In the genomic region with DNA sequence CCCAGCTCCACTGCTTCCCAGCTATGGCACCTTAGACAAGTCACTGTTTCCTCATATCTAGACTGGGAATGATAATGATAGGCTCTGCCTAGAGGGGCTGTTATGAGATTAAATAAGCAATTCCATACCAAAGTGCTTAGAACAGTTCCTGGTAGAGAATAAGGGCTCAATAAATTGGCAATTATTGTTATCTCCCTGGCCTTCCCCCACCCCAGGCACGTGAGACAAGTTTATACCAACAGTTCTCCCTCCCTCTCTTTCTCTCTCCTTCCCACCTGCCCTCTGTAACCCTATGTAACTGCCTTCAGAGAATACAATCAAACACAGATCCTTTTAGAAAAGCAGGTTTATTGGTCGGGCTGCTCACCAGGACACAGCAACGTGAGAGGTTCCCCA, we compare ENCODE assay signal across 13 cellular contexts. TPM values are rescaled to one million over a fixed set of nuclear protein-coding genes. Genes with fewer than 3 reads are reported as not detected.
DNase-seq lines count a peak whose midpoint lies in the region; ATAC-seq and TF ChIP-seq lines count a peak whose summit lies in the region.
"Had no signal": no experiment of that assay in that cellular context is flagged by ENCODE, and none has a peak within 500 bp of the region (broad histone marks: within the 10 kb centered on the region; RNA-seq: fewer than 3 reads in every experiment).

No MANE protein-coding gene starts in this region.

- TF ChIP-seq CTCF in Caco-2 (IDR thresholded peaks at IDR 0.05; ENCODE audit: insufficient read depth in 1 of 2, low read depth in 1 of 2, low read length in 1 of 2, severe bottlenecking in 1 of 2, unreplicated experiment in 1 of 2) = no peak
- TF ChIP-seq CTCF in chondrocyte (IDR thresholded peaks at IDR 0.05) = no peak

- peak overlapping the region; percentile 6 for H3K18ac ChIP-seq in neuronal stem cell (ENCODE audit: low read length)

- H3K4me3 ChIP-seq in Caco-2 (ENCODE audit: low read depth, low read length) = no peak overlapping the region
- no peak overlapping the region for H3K4me3 ChIP-seq in HUES48 (ENCODE audit: low read depth, low read length)
- no peak overlapping the region for H3K4me3 ChIP-seq in neuronal stem cell (ENCODE audit: low read length in 2 of 2)
- H3K4me3 ChIP-seq: smooth muscle cell had no signal

- H3K27ac ChIP-seq in HUES48 (ENCODE audit: low read depth, low read length) (peak overlapping the region; percentile 30), neuronal stem cell (replicated peaks; ENCODE audit: low read length) (peak overlapping the region; percentile 26)

- no peak for DNase-seq in Caco-2
- DNase-seq in chondrocyte (ENCODE audit: low spot score) = no peak
- no peak for DNase-seq in neuronal stem cell (ENCODE audit: low spot score)
- no peak for DNase-seq in activated T-helper 2 cell treated with anti-CD3 and anti-CD28 coated beads, Interferon-gamma antibody, Interleukin-2, Interleukin-4, amounts not matched to agents 10 μg/mL and 5 μg/mL and 100 μg/mL, durations not matched to agents 14 hours and 24 hours and 36 hours (ENCODE audit: low spot score)
- DNase-seq in stimulated activated CD4-positive, alpha-beta T cell treated with anti-CD3 and anti-CD28 coated beads, Interleukin-4, amount 100 ng/mL, for 4 hours = no peak
- no peak for DNase-seq in stimulated activated naive CD8-positive, alpha-beta T cell treated with anti-CD3 and anti-CD28 coated beads, Interleukin-15, amount 100 ng/mL, for 72 hours
- no peak for DNase-seq in dedifferentiated amniotic fluid mesenchymal stem cell (ENCODE audit: extremely low spot score)
- DNase-seq: amniotic stem cell; CD4-positive, CD25-positive, alpha-beta regulatory T cell; NCI-H1436 treated with DMSO at 0.1 percent for 48 hours; T-helper 2 cell had no signal

- intact Hi-C loops in Caco-2 (cut with micrococcal nuclease; ENCODE audit: unreplicated experiment) = no loop called here
- intact Hi-C loops in activated T-helper 2 cell treated with anti-CD3 and anti-CD28 coated beads, Interferon-gamma antibody, Interleukin-2, Interleukin-4, amounts not matched to agents 10 μg/mL and 5 μg/mL and 100 μg/mL, durations not matched to agents 14 hours and 24 hours and 36 hours (cut with micrococcal nuclease) = loop anchor here (10.0 kb wide), 2 partner anchors 123 to 177 kb away; no protein-coding TSS in a partner anchor

- H2BK12ac ChIP-seq in neuronal stem cell (ENCODE audit: low read length) = no peak overlapping the region

- H4K8ac ChIP-seq in neuronal stem cell (ENCODE audit: low read depth, low read length) = no peak overlapping the region

- no peak overlapping the region for H3K4me2 ChIP-seq in neuronal stem cell (ENCODE audit: insufficient read depth, low read length, poor library complexity, severe bottlenecking)
- H3K4me2 ChIP-seq: smooth muscle cell had no signal

- H3K9ac ChIP-seq in HUES48 (ENCODE audit: low read depth, low read length) (no peak overlapping the region), neuronal stem cell (ENCODE audit: low read depth, low read length, poor library complexity) (no peak overlapping the region)

- H2AFZ ChIP-seq in neuronal stem cell (ENCODE audit: low read length) = peak overlapping the region; percentile 86

- H3K27ac Mint-ChIP-seq in Caco-2 (ENCODE audit: unreplicated experiment) = peak overlapping the region; percentile 91
- peak overlapping the region; percentile 69 for H3K27ac Mint-ChIP-seq in chondrocyte (ENCODE audit: unreplicated experiment)
- no peak overlapping the region for H3K27ac Mint-ChIP-seq in activated T-helper 2 cell treated with anti-CD3 and anti-CD28 coated beads, Interferon-gamma antibody, Interleukin-2, Interleukin-4, amounts not matched to agents 10 μg/mL and 5 μg/mL and 100 μg/mL, durations not matched to agents 14 hours and 24 hours and 36 hours
- peak overlapping the region in 1 of 2 donors; percentile 49 for H3K27ac Mint-ChIP-seq in stimulated activated naive CD8-positive, alpha-beta T cell treated with anti-CD3 and anti-CD28 coated beads, Interleukin-15, amount 100 ng/mL, for 72 hours

- no peak overlapping the region for H3K4me3 Mint-ChIP-seq in Caco-2 (ENCODE audit: unreplicated experiment)
- H3K4me3 Mint-ChIP-seq in chondrocyte (ENCODE audit: unreplicated experiment) = peak overlapping the region; percentile 10
- no peak overlapping the region for H3K4me3 Mint-ChIP-seq in activated T-helper 2 cell treated with anti-CD3 and anti-CD28 coated beads, Interferon-gamma antibody, Interleukin-2, Interleukin-4, amounts not matched to agents 10 μg/mL and 5 μg/mL and 100 μg/mL, durations not matched to agents 14 hours and 24 hours and 36 hours (ENCODE audit: low read depth)
- H3K4me3 Mint-ChIP-seq in stimulated activated naive CD8-positive, alpha-beta T cell treated with anti-CD3 and anti-CD28 coated beads, Interleukin-15, amount 100 ng/mL, for 72 hours = no peak overlapping the region
- H3K4me3 Mint-ChIP-seq: CD4-positive, CD25-positive, alpha-beta regulatory T cell had no signal

- H3K4me1 ChIP-seq in Caco-2 (peaks cover 37% of the 10 kb centered on the region), HUES48 (ENCODE audit: control insufficient read depth, insufficient read depth, low read length) (peaks cover 31% of the 10 kb centered on the region), neuronal stem cell (ENCODE audit: control insufficient read depth in 2 of 2, insufficient read depth in 1 of 2, low read depth in 1 of 2, low read length in 2 of 2) (peaks cover 12 to 18% of the 10 kb centered on the region in 2 donors)

- H2BK120ac ChIP-seq in neuronal stem cell (ENCODE audit: low read depth, low read length) = no peak overlapping the region

- H2BK15ac ChIP-seq in neuronal stem cell (ENCODE audit: low read length) = no peak overlapping the region

- no CpG with 5 or more reads among the region's 3 CpGs for WGBS in neuronal stem cell (ENCODE audit: extremely low coverage in 2 of 2, insufficient read length in 2 of 2, insufficient replicate concordance in 1 of 2), 2 donors

- H3K27me3 Mint-ChIP-seq in Caco-2 (ENCODE audit: insufficient read depth, unreplicated experiment) (no peaks in the 10 kb centered on the region), chondrocyte (ENCODE audit: low read depth) (no peaks in the 10 kb centered on the region)
- no peaks in the 10 kb centered on the region for H3K27me3 Mint-ChIP-seq in activated T-helper 2 cell treated with anti-CD3 and anti-CD28 coated beads, Interferon-gamma antibody, Interleukin-2, Interleukin-4, amounts not matched to agents 10 μg/mL and 5 μg/mL and 100 μg/mL, durations not matched to agents 14 hours and 24 hours and 36 hours (ENCODE audit: low read depth)
- H3K27me3 Mint-ChIP-seq in stimulated activated naive CD8-positive, alpha-beta T cell treated with anti-CD3 and anti-CD28 coated beads, Interleukin-15, amount 100 ng/mL, for 72 hours = no peaks in the 10 kb centered on the region

- H3K9me3 Mint-ChIP-seq in Caco-2 (ENCODE audit: unreplicated experiment) (no peaks in the 10 kb centered on the region), chondrocyte (ENCODE audit: low read depth) (no peaks in the 10 kb centered on the region)
- no peaks in the 10 kb centered on the region for H3K9me3 Mint-ChIP-seq in activated T-helper 2 cell treated with anti-CD3 and anti-CD28 coated beads, Interferon-gamma antibody, Interleukin-2, Interleukin-4, amounts not matched to agents 10 μg/mL and 5 μg/mL and 100 μg/mL, durations not matched to agents 14 hours and 24 hours and 36 hours
- H3K9me3 Mint-ChIP-seq in stimulated activated naive CD8-positive, alpha-beta T cell treated with anti-CD3 and anti-CD28 coated beads, Interleukin-15, amount 100 ng/mL, for 72 hours = no peaks in the 10 kb centered on the region
- H3K9me3 Mint-ChIP-seq: CD4-positive, CD25-positive, alpha-beta regulatory T cell had no signal

- H3K36me3 ChIP-seq in Caco-2 (ENCODE audit: control insufficient read depth, insufficient read depth, low read length) (no peaks in the 10 kb centered on the region), HUES48 (ENCODE audit: control insufficient read depth, insufficient read depth, low read length) (peaks cover 3% of the 10 kb centered on the region; the same call in 1 of the 2 replicates), neuronal stem cell (replicated peaks in 1 of 2; ENCODE audit: control insufficient read depth in 2 of 2, insufficient read depth in 2 of 2, low read length in 2 of 2) (peaks cover 0 to 3% of the 10 kb centered on the region in 2 donors)

- H4K91ac ChIP-seq in neuronal stem cell (ENCODE audit: low read depth, low read length, poor library complexity) = no peak overlapping the region

- CTCF ChIA-PET in Caco-2 (lab: Charles Lee) = interaction anchor here (1.0 to 1.8 kb wide), 4 partner anchors 13 to 115 kb away, joined by 4 to 10 read pairs (median 5); a partner anchor contains a TSS

- H3K4me1 Mint-ChIP-seq in Caco-2 (ENCODE audit: low read depth, unreplicated experiment) (peaks cover 30% of the 10 kb centered on the region), chondrocyte (ENCODE audit: low read depth) (peaks cover 62% of the 10 kb centered on the region)
- H3K4me1 Mint-ChIP-seq in activated T-helper 2 cell treated with anti-CD3 and anti-CD28 coated beads, Interferon-gamma antibody, Interleukin-2, Interleukin-4, amounts not matched to agents 10 μg/mL and 5 μg/mL and 100 μg/mL, durations not matched to agents 14 hours and 24 hours and 36 hours (ENCODE audit: low read depth) = peaks cover 18% of the 10 kb centered on the region
- peaks cover 61% of the 10 kb centered on the region for H3K4me1 Mint-ChIP-seq in stimulated activated naive CD8-positive, alpha-beta T cell treated with anti-CD3 and anti-CD28 coated beads, Interleukin-15, amount 100 ng/mL, for 72 hours

- H3K79me1 ChIP-seq in neuronal stem cell (ENCODE audit: low read depth, low read length) = no peaks in the 10 kb centered on the region

- no TSS peak for BruUV-seq in Caco-2 (replicated peaks; lab: Mats Ljungman, UMichigan)

- H3K4ac ChIP-seq in neuronal stem cell (ENCODE audit: low read length) = no peak overlapping the region

- no peak overlapping the region for H2AK5ac ChIP-seq in neuronal stem cell (ENCODE audit: low read depth, low read length)

- H3K27me3 ChIP-seq in Caco-2 (replicated peaks; ENCODE audit: control insufficient read depth, insufficient read depth, low read length) = no peaks in the 10 kb centered on the region
- H3K27me3 ChIP-seq in HUES48 (ENCODE audit: control insufficient read depth, insufficient read depth, low read length) = no peaks in the 10 kb centered on the region
- H3K27me3 ChIP-seq in neuronal stem cell (ENCODE audit: control insufficient read depth in 3 of 3, insufficient read depth in 3 of 3, low read depth in 1 of 3, low read length in 3 of 3) = no peaks in the 10 kb centered on the region

- ATAC-seq in stimulated activated naive CD8-positive, alpha-beta T cell treated with anti-CD3 and anti-CD28 coated beads, Interleukin-15, amount 100 ng/mL, for 72 hours = no peak

- POLR2A ChIA-PET in Caco-2 (lab: Charles Lee) = no interaction called here

- no peak overlapping the region for H3K23ac ChIP-seq in neuronal stem cell (ENCODE audit: low read depth, low read length, poor library complexity)

- no peak overlapping the region for H3K14ac ChIP-seq in neuronal stem cell (ENCODE audit: low read length)

- H3K9me3 ChIP-seq in Caco-2 (no peaks in the 10 kb centered on the region), HUES48 (ENCODE audit: control insufficient read depth, insufficient read depth, low read length) (no peaks in the 10 kb centered on the region), neuronal stem cell (replicated peaks in 1 of 2; ENCODE audit: control insufficient read depth in 2 of 2, insufficient read depth in 1 of 2, low read depth in 1 of 2, low read length in 2 of 2) (no peaks in the 10 kb centered on the region)

- no peak overlapping the region for H2BK5ac ChIP-seq in neuronal stem cell (ENCODE audit: low read length)

- peaks cover 46% of the 10 kb centered on the region for H3K36me3 Mint-ChIP-seq in Caco-2 (ENCODE audit: insufficient read depth, unreplicated experiment)
- H3K36me3 Mint-ChIP-seq in chondrocyte (ENCODE audit: low read depth) = peaks cover 17% of the 10 kb centered on the region
- no peaks in the 10 kb centered on the region for H3K36me3 Mint-ChIP-seq in activated T-helper 2 cell treated with anti-CD3 and anti-CD28 coated beads, Interferon-gamma antibody, Interleukin-2, Interleukin-4, amounts not matched to agents 10 μg/mL and 5 μg/mL and 100 μg/mL, durations not matched to agents 14 hours and 24 hours and 36 hours (ENCODE audit: low read depth)
- H3K36me3 Mint-ChIP-seq: CD4-positive, CD25-positive, alpha-beta regulatory T cell had no signal

RNA-seq across cellular contexts. Expression of a gene that starts 13.9 kb away (rescaled TPM):
- 72.1 and 73.7 TPM in 2 replicates for total RNA-seq in Caco-2 (2022)
- total RNA-seq in chondrocyte = 164 to 203 TPM (median 164 TPM) in 3 replicates
- 31.5 TPM for polyA plus RNA-seq in neuronal stem cell (2013, experiment 1 of 2)
- 30.7 TPM for polyA plus RNA-seq in neuronal stem cell (2013, experiment 2 of 2)
- total RNA-seq in activated T-helper 2 cell treated with anti-CD3 and anti-CD28 coated beads, Interferon-gamma antibody, Interleukin-2, Interleukin-4, amounts not matched to agents 10 μg/mL and 5 μg/mL and 100 μg/mL, durations not matched to agents 14 hours and 24 hours and 36 hours = 250 and 262 TPM in 2 replicates

RNA-seq across cellular contexts. Expression of a gene that starts 20.9 kb away (rescaled TPM):
- total RNA-seq in Caco-2 (2022) (143 and 173 TPM in 2 replicates), chondrocyte (501 to 877 TPM (median 874 TPM) in 3 replicates)
- polyA plus RNA-seq in neuronal stem cell (2013, experiment 1 of 2) = 12.7 TPM
- 12.6 TPM for polyA plus RNA-seq in neuronal stem cell (2013, experiment 2 of 2)
- total RNA-seq in activated T-helper 2 cell treated with anti-CD3 and anti-CD28 coated beads, Interferon-gamma antibody, Interleukin-2, Interleukin-4, amounts not matched to agents 10 μg/mL and 5 μg/mL and 100 μg/mL, durations not matched to agents 14 hours and 24 hours and 36 hours = 3.5 and 3.8 TPM in 2 replicates

RNA-seq across cellular contexts. Expression of a gene that starts 56.6 kb away (rescaled TPM):
- total RNA-seq in Caco-2 (2022) (82.8 and 103 TPM in 2 replicates), chondrocyte (49.9 to 63.4 TPM (median 61.3 TPM) in 3 replicates)
- 25.0 TPM for polyA plus RNA-seq in neuronal stem cell (2013, experiment 1 of 2)
- polyA plus RNA-seq in neuronal stem cell (2013, experiment 2 of 2) = 27.7 TPM
- 16.0 and 17.5 TPM in 2 replicates for total RNA-seq in activated T-helper 2 cell treated with anti-CD3 and anti-CD28 coated beads, Interferon-gamma antibody, Interleukin-2, Interleukin-4, amounts not matched to agents 10 μg/mL and 5 μg/mL and 100 μg/mL, durations not matched to agents 14 hours and 24 hours and 36 hours

Comparison
In these comparisons a context has a peak if more than half of its experiments do, and no peak if none do; other contexts are left out.
1. RNA of a gene that starts 20.9 kb away (total RNA-seq): 501 to 877 TPM in chondrocyte and 143 to 173 TPM in Caco-2; 3.5 to 3.8 TPM in activated T-helper 2 cell treated with anti-CD3 and anti-CD28 coated beads, Interferon-gamma antibody, Interleukin-2, Interleukin-4, amounts not matched to agents 10 μg/mL and 5 μg/mL and 100 μg/mL, durations not matched to agents 14 hours and 24 hours and 36 hours; every median in the first group is over 10 times any median in the second.